23 cellular contexts compared by ENCODE assay signal in the genomic region with DNA sequence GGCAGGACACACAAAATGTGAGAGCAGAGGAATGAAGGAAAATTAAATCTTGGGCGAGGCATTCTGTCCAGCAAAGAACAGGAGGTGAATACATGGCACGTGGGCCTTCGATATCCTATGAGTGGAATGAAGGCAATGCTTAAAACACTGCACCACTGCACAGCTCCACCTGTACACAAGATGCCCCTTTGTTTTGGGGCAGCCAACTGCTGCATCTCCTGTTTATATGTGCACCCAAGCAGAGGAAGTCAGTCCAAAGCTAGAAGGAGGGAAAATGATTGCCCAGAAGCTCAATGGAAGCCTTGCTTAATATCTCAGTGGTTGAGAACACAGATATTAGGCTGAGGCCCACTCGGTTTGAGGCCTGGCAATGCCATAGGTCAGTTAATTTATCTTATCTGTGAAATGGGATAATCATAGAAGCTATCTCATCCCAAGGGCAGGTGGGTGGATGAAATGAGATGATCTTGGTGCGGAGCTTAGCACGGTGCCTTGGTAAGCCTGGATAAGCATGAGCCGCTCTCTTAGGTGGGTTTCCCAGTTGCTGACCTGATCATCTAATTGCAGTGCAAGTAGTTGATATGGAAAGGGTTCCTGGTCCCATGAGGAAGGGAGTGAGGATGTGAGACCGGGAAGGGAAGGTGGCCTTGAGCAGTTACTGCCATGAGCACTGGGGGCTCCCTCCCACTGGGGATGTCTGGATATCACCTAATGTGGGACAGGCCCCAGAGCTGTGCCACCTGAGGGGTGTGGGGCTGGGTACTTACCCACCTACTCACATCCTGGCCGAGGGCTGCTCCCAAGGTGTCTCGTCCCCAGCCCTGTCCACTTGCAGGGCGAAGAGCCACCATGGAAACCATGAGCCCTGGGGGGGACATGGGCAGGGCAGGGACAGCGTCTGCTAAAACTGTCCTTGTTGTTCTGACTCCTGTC. TPM values are rescaled to one million over a fixed set of nuclear protein-coding genes. Genes with fewer than 3 reads are reported as not detected.
DNase-seq lines count a peak whose midpoint lies in the region; ATAC-seq, FAIRE-seq and TF ChIP-seq lines count a peak whose summit lies in the region.
"Had no signal": no experiment of that assay in that cellular context is flagged by ENCODE, and none has a peak within 500 bp of the region (broad histone marks: within the 10 kb centered on the region; RNA-seq: fewer than 3 reads in every experiment).

No MANE protein-coding gene starts in this region.

- H3K27ac ChIP-seq in HepG2 (ENCODE audit: extremely low read length, insufficient read depth, low read length) (no peak overlapping the region), right lobe of liver (no peak overlapping the region), pancreas (peak overlapping the region; percentile 50 to 70 (median 64)), gastroesophageal sphincter (no peak overlapping the region)
- H3K27ac ChIP-seq: 22Rv1 had no signal

- no peak overlapping the region for H2AFZ ChIP-seq in HepG2 (ENCODE audit: low read length)

- no TSS peak for BruUV-seq in HepG2 (replicated peaks; lab: Mats Ljungman, UMichigan)

- in situ Hi-C loops in HepG2 (cut with HindIII; ENCODE audit: extremely low pct_ligation_motif_present, low pct_unique_long_range_greater_than_20kb), result no loop called here

- TF ChIP-seq EP300 in HepG2 (IDR thresholded peaks at IDR 0.05; ENCODE audit: low read depth in 2 of 2, low read length in 2 of 2) (no peak), HepG2 (CRISPR knock-in tag; IDR thresholded peaks at IDR 0.05; ENCODE audit: borderline replicate concordance) (no peak), gastroesophageal sphincter (IDR thresholded peaks at IDR 0.05) (no peak)

- H4K20me1 ChIP-seq in HepG2 (ENCODE audit: insufficient read depth, low read length), result no peaks in the 10 kb centered on the region

- H3K9me3 ChIP-seq in HepG2 (ENCODE audit: low read length) (no peaks in the 10 kb centered on the region), right lobe of liver (no peaks in the 10 kb centered on the region), pancreas (no peaks in the 10 kb centered on the region), gastroesophageal sphincter (no peaks in the 10 kb centered on the region)
- H3K9me3 ChIP-seq: BE2C had no signal

- peak overlapping the region; percentile 96 for H3K4me2 ChIP-seq in HepG2 (ENCODE audit: low read depth, low read length)

- FAIRE-seq in HepG2 (lab: Jason Lieb, UNC), result no peak
- no peak for FAIRE-seq in pancreas (lab: Jason Lieb, UNC)

- H3K36me3 ChIP-seq in HepG2 (replicated peaks in 1 of 2; ENCODE audit: control insufficient read depth in 1 of 2, insufficient read depth in 2 of 2, low read length in 2 of 2) (no peaks in the 10 kb centered on the region), right lobe of liver (no peaks in the 10 kb centered on the region), pancreas (no peaks in the 10 kb centered on the region), gastroesophageal sphincter (no peaks in the 10 kb centered on the region)
- H3K36me3 ChIP-seq: BE2C had no signal

- H3K79me2 ChIP-seq in HepG2 (ENCODE audit: insufficient read depth, low read length), result no peaks in the 10 kb centered on the region

- POLR2A ChIA-PET in HepG2 (lab: Yijun Ruan, JAX), result interaction anchor here (0.7 to 6.7 kb wide), 28 partner anchors 8 to 230 kb away, joined by 3 to 126 read pairs (median 4); partner anchors contain the start of genes DSTN and RRBP1

- peak; percentile 23 for ATAC-seq in HepG2
- ATAC-seq in right lobe of liver, result no peak
- no peak for ATAC-seq in pancreas
- ATAC-seq in omental fat pad (ENCODE audit: low FRiP score), result no peak
- ATAC-seq in gastroesophageal sphincter, result no peak
- ATAC-seq: HCT116, Panc1 had no signal

- H3K4me3 ChIP-seq in HepG2 (replicated peaks in 1 of 3; ENCODE audit: insufficient read depth in 1 of 3, low read depth in 2 of 3, low read length in 3 of 3) (peak overlapping the region; percentile 36 to 70 (median 54)), right lobe of liver (no peak overlapping the region), pancreas (no peak overlapping the region), gastroesophageal sphincter (no peak overlapping the region)

- H3K4me1 ChIP-seq in HepG2 (ENCODE audit: insufficient read depth, low read length) (peaks cover 66% of the 10 kb centered on the region), right lobe of liver (peaks cover 0 to 12% (median 8%) of the 10 kb centered on the region in 4 donors), pancreas (peaks cover 31 to 44% (median 31%) of the 10 kb centered on the region in 3 donors), gastroesophageal sphincter (peaks cover 0 to 37% (median 0%) of the 10 kb centered on the region in 3 donors)
- H3K4me1 ChIP-seq: BE2C had no signal

- H3K9ac ChIP-seq in HepG2 (ENCODE audit: insufficient read depth, low read depth, low read length), result peak overlapping the region; percentile 49; the same call in 1 of the 2 replicates

- 43% methylated on average over 12 of the region's 12 CpGs for WGBS in HepG2 (ENCODE audit: low lambda C conversion rate)
- 80% methylated on average over 7 of the region's 12 CpGs for WGBS in right lobe of liver (ENCODE audit: insufficient coverage, low coverage, low lambda C conversion rate, missing lambda C conversion rate)
- WGBS in pancreas, 2 donors, result 75 to 80% methylated on average over 12 of the region's 12 CpGs
- 97 to 100% methylated on average over 5 to 10 of the region's 12 CpGs for WGBS in gastroesophageal sphincter (ENCODE audit: low coverage in 1 of 2), 2 donors

- no peak for TF ChIP-seq RAD21 in HepG2 (CRISPR knock-in tag; IDR thresholded peaks at IDR 0.05)

- DNase-seq in HepG2 (ENCODE audit: low spot score) (peak; percentile 28), right lobe of liver (no peak), kidney tubule cell (ENCODE audit: low spot score) (peak; percentile 17), pancreas (no peak), omental fat pad (ENCODE audit: low spot score) (no peak), NCI-H2227 (lab: John Stamatoyannopoulos, UW; ENCODE audit: unreplicated experiment) (no peak), activated gamma-delta T cell treated with Interleukin-2 at 50 U/mL for 16 hours (no peak)
- DNase-seq: BE2C; CD4-positive, alpha-beta memory T cell; DMS79; KBM-7; NCI-H1436; NCI-H2029 treated with DMSO at 0.1 percent for 48 hours; NCI-H2171 treated with DMSO at 0.1 percent for 48 hours; NCI-H82 had no signal

- intact Hi-C loops in HepG2 (cut with micrococcal nuclease; ENCODE audit: unreplicated experiment) (loop anchor here (1.0 kb wide), 3 partner anchors 12 to 189 kb away; no protein-coding TSS in a partner anchor), right lobe of liver (cut with DNase I) (loop anchor here in 1 of 2 donors (10.0 kb wide), 1 partner anchor 85 kb away; no protein-coding TSS in a partner anchor), pancreas (cut with DNase I) (loop anchor here in 1 of 3 donors (10.0 kb wide), 1 partner anchor 95 kb away; no protein-coding TSS in a partner anchor)

- CTCF ChIA-PET in HepG2 (lab: Yijun Ruan, JAX; ENCODE audit: low intra/inter-chr PET ratio, low total read pairs), result interaction anchor here (1.5 to 1.7 kb wide), 2 partner anchors 12 to 189 kb away, joined by 4 read pairs; no protein-coding TSS in a partner anchor

- TF ChIP-seq POLR2A in HepG2 (IDR thresholded peaks at IDR 0.05; ENCODE audit: insufficient read depth in 1 of 2, low read depth in 2 of 2, low read length in 2 of 2), result no peak
- TF ChIP-seq POLR2A in right lobe of liver (IDR thresholded peaks at IDR 0.05), result no peak
- no peak for TF ChIP-seq POLR2A in gastroesophageal sphincter (IDR thresholded peaks at IDR 0.05)

- peak; percentile 14; the same call in 1 of the 2 replicates for TF ChIP-seq CTCF in HepG2 (CRISPR knock-in tag; IDR thresholded peaks at IDR 0.05)
- no peak for TF ChIP-seq CTCF in right lobe of liver (IDR thresholded peaks at IDR 0.05)
- TF ChIP-seq CTCF in pancreas (IDR thresholded peaks at IDR 0.05), result no peak
- no peak for TF ChIP-seq CTCF in omental fat pad (IDR thresholded peaks at IDR 0.05)
- no peak for TF ChIP-seq CTCF in gastroesophageal sphincter (IDR thresholded peaks at IDR 0.05)

- H3K27me3 ChIP-seq in HepG2 (ENCODE audit: control insufficient read depth in 1 of 2, insufficient read depth in 2 of 2, low read length in 2 of 2) (peaks cover 0 to 22% of the 10 kb centered on the region in 2 experiments; a peak in 1 of 5 replicates), right lobe of liver (no peaks in the 10 kb centered on the region), pancreas (no peaks in the 10 kb centered on the region), gastroesophageal sphincter (no peaks in the 10 kb centered on the region)
- H3K27me3 ChIP-seq: BE2C had no signal

RNA-seq across cellular contexts. Expression of gene BANF2, which starts 9.9 kb away (rescaled TPM):
- total RNA-seq in HepG2 (2016; rRNA removed; fragmentation: Illumina TruSeq; extraction: Trizol), result 0.35 TPM in 1 of 2 replicates, not detected in the other
- total RNA-seq in HepG2 (2016; cell fraction: cytosol; rRNA removed; fragmentation: Illumina TruSeq; extraction: Trizol; ENCODE audit: low read depth), result 0.53 TPM in 1 of 2 replicates, not detected in the other
- total RNA-seq in HepG2 (2016; cell fraction: insoluble cytoplasmic fraction; rRNA removed; fragmentation: Illumina TruSeq; extraction: Trizol), result not detected in 2 replicates
- total RNA-seq in HepG2 (2016; cell fraction: membrane; rRNA removed; fragmentation: Illumina TruSeq; extraction: Trizol), result not detected in 2 replicates
- total RNA-seq in HepG2 (2016; cell fraction: nucleus; rRNA removed; fragmentation: Illumina TruSeq; extraction: Trizol), result not detected in 2 replicates
- not detected in 2 replicates for polyA plus RNA-seq in HepG2 (2011; rRNA removed)
- polyA plus RNA-seq in HepG2 (2011; cell fraction: cytosol; rRNA removed), result not detected in 2 replicates
- not detected in 2 replicates for polyA plus RNA-seq in HepG2 (2011; cell fraction: nucleus; rRNA removed)
- polyA plus RNA-seq in HepG2 (2012), result not detected in 2 replicates
- not detected in 2 replicates for polyA plus RNA-seq in HepG2 (2016; cell fraction: cytosol; fragmentation: Illumina TruSeq; extraction: Trizol; ENCODE audit: low read depth)
- not detected in 2 replicates for polyA plus RNA-seq in HepG2 (2016; cell fraction: insoluble cytoplasmic fraction; fragmentation: Illumina TruSeq; extraction: Trizol; ENCODE audit: low read depth)
- polyA plus RNA-seq in HepG2 (2016; cell fraction: membrane; fragmentation: Illumina TruSeq; extraction: Trizol; ENCODE audit: low read depth), result not detected in 2 replicates
- not detected in 2 replicates for polyA plus RNA-seq in HepG2 (2016; cell fraction: nucleus; fragmentation: Illumina TruSeq; extraction: Trizol; ENCODE audit: insufficient read depth, low read depth)
- polyA minus RNA-seq in HepG2 (2011; rRNA and poly(A)+ RNA removed; ENCODE audit: low replicate concordance), result not detected in 2 replicates
- polyA minus RNA-seq in HepG2 (2011; cell fraction: cytosol; rRNA and poly(A)+ RNA removed), result not detected in 2 replicates
- not detected in 2 replicates for polyA minus RNA-seq in HepG2 (2011; cell fraction: nucleus; rRNA and poly(A)+ RNA removed)
- total RNA-seq in right lobe of liver, result not detected
- 1 to 10 TPM in 5 of 6 donors, under 1 TPM in 1; 0.88 to 6.4 (median 2.0) TPM for total RNA-seq in pancreas
- 1 to 10 TPM in 1 of 2 donors, under 1 TPM in 1; 0.59 to 1.3 TPM for polyA plus RNA-seq in pancreas
- total RNA-seq in omental fat pad, result not detected
- total RNA-seq in gastroesophageal sphincter, result not detected
- total RNA-seq: CD4-positive, alpha-beta memory T cell; G401; M059J; NCI-H460 had no signal
- polyA plus RNA-seq: AG04450; CD4-positive, alpha-beta memory T cell had no signal

RNA-seq across cellular contexts. Expression of gene RRBP1, which starts 27.6 kb away (rescaled TPM):
- total RNA-seq in HepG2 (2016; rRNA removed; fragmentation: Illumina TruSeq; extraction: Trizol) (97.1 and 222 TPM in 2 replicates), right lobe of liver (100 to 1,000 TPM; 121 to 274 (median 193) TPM), pancreas (100 to 1,000 TPM; 339 to 442 (median 354) TPM), omental fat pad (100 to 1,000 TPM in 1 of 4 donors, 10 to 100 TPM in 3; 67.9 to 142 (median 87.2) TPM), gastroesophageal sphincter (10 to 100 TPM; 61.2 to 89.8 (median 64.7) TPM)
- total RNA-seq in HepG2 (2016; cell fraction: cytosol; rRNA removed; fragmentation: Illumina TruSeq; extraction: Trizol; ENCODE audit: low read depth), result 35.1 and 38.1 TPM in 2 replicates
- 75.4 and 223 TPM in 2 replicates for total RNA-seq in HepG2 (2016; cell fraction: insoluble cytoplasmic fraction; rRNA removed; fragmentation: Illumina TruSeq; extraction: Trizol)
- total RNA-seq in HepG2 (2016; cell fraction: membrane; rRNA removed; fragmentation: Illumina TruSeq; extraction: Trizol), result 33.7 and 37.4 TPM in 2 replicates
- 254 and 316 TPM in 2 replicates for total RNA-seq in HepG2 (2016; cell fraction: nucleus; rRNA removed; fragmentation: Illumina TruSeq; extraction: Trizol)
- polyA plus RNA-seq in HepG2 (2011; rRNA removed) (150 and 195 TPM in 2 replicates), pancreas (100 to 1,000 TPM; 170 to 269 TPM)
- polyA plus RNA-seq in HepG2 (2011; cell fraction: cytosol; rRNA removed), result 97.1 and 99.8 TPM in 2 replicates
- polyA plus RNA-seq in HepG2 (2011; cell fraction: nucleus; rRNA removed), result 402 and 429 TPM in 2 replicates
- 190 and 218 TPM in 2 replicates for polyA plus RNA-seq in HepG2 (2012)
- 14.1 and 14.3 TPM in 2 replicates for polyA plus RNA-seq in HepG2 (2016; cell fraction: cytosol; fragmentation: Illumina TruSeq; extraction: Trizol; ENCODE audit: low read depth)
- 67.5 and 88.2 TPM in 2 replicates for polyA plus RNA-seq in HepG2 (2016; cell fraction: insoluble cytoplasmic fraction; fragmentation: Illumina TruSeq; extraction: Trizol; ENCODE audit: low read depth)
- polyA plus RNA-seq in HepG2 (2016; cell fraction: membrane; fragmentation: Illumina TruSeq; extraction: Trizol; ENCODE audit: low read depth), result 15.3 and 18.4 TPM in 2 replicates
- 548 and 573 TPM in 2 replicates for polyA plus RNA-seq in HepG2 (2016; cell fraction: nucleus; fragmentation: Illumina TruSeq; extraction: Trizol; ENCODE audit: insufficient read depth, low read depth)
- 18.3 and 157 TPM in 2 replicates for polyA minus RNA-seq in HepG2 (2011; rRNA and poly(A)+ RNA removed; ENCODE audit: low replicate concordance)
- 155 and 192 TPM in 2 replicates for polyA minus RNA-seq in HepG2 (2011; cell fraction: cytosol; rRNA and poly(A)+ RNA removed)
- 198 and 205 TPM in 2 replicates for polyA minus RNA-seq in HepG2 (2011; cell fraction: nucleus; rRNA and poly(A)+ RNA removed)

Comparison
In these comparisons a context has a peak if more than half of its experiments do, and no peak if none do; other contexts are left out.
1. DNase-seq: peak in HepG2 (single experiment) and kidney tubule cell (single experiment); none in right lobe of liver (0 of 3), pancreas (0 of 6), omental fat pad (single experiment), NCI-H2227 (single experiment) and activated gamma-delta T cell treated with Interleukin-2 at 50 U/mL for 16 hours (single experiment).
2. H3K4me3 ChIP-seq: peak in HepG2 (3 of 3); none in right lobe of liver (0 of 3), pancreas (0 of 4) and gastroesophageal sphincter (0 of 2).
3. H3K27ac ChIP-seq: peak in pancreas (4 of 4); none in HepG2 (single experiment), right lobe of liver (0 of 3) and gastroesophageal sphincter (0 of 4).